ENCODE assay signal across 7 cellular contexts in genomic region chr5:140157032-140157781, GRCh38. TPM values are rescaled to one million over a fixed set of nuclear protein-coding genes. Genes with fewer than 3 reads are reported as not detected.
DNase-seq lines count a peak whose midpoint lies in the region; ATAC-seq and TF ChIP-seq lines count a peak whose summit lies in the region.

No MANE protein-coding gene starts in this region.

- H3K4me3 ChIP-seq in astrocyte of the cerebellum (ENCODE audit: low read depth, low read length) (peak overlapping the region; percentile 27), iPS DF 6.9 (ENCODE audit: low read length) (peak overlapping the region; percentile 36; the same call in 1 of the 2 replicates), gastrocnemius medialis (peak overlapping the region; percentile 38 to 65 (median 50))

- TF ChIP-seq POLR2A in gastrocnemius medialis (IDR thresholded peaks at IDR 0.05), result no peak

- H3K36me3 ChIP-seq in iPS DF 6.9 (ENCODE audit: control insufficient read depth, insufficient read depth, low read length) (no peaks in the 10 kb centered on the region), gastrocnemius medialis (no peaks in the 10 kb centered on the region)

- H3K4me1 ChIP-seq in iPS DF 6.9 (ENCODE audit: control insufficient read depth, insufficient read depth, low read length), result peaks cover 8% of the 10 kb centered on the region
- peaks cover 7 to 11% of the 10 kb centered on the region in 2 donors for H3K4me1 ChIP-seq in gastrocnemius medialis

- WGBS in iPS DF 6.9 (ENCODE audit: insufficient coverage, insufficient read length), result no CpG with 5 or more reads among the region's 30 CpGs

- in situ Hi-C loops in astrocyte of the cerebellum (cut with HindIII; ENCODE audit: low sequenced_read_pairs), result no loop called here
- in situ Hi-C loops in gastrocnemius medialis (cut with MboI; ENCODE audit: low sequenced_read_pairs in 4 of 4), result loop anchor here (5.0 to 10.0 kb wide), 3 partner anchors 85 to 375 kb away; no protein-coding TSS in a partner anchor

- H3K27ac ChIP-seq in iPS DF 6.9 (ENCODE audit: low read length) (no peak overlapping the region), gastrocnemius medialis (peak overlapping the region in 3 of 4 donors; percentile 52 to 55 (median 54))

- DNase-seq in NCI-H1694 (lab: John Stamatoyannopoulos, UW) (peak; percentile 65), T-helper 9 cell (peak; percentile 86), astrocyte of the cerebellum (ENCODE audit: low read depth) (peak; percentile 57), iPS DF 6.9 (ENCODE audit: low read depth, low spot score) (no peak), gastrocnemius medialis (peak; percentile 70 to 80)

- intact Hi-C loops in gastrocnemius medialis (cut with DNase I; ENCODE audit: low total_unique reads), result loop anchor here (1.0 to 10.0 kb wide), 5 partner anchors 12 to 370 kb away; partner anchors contain the start of gene PURA

- TF ChIP-seq CTCF in astrocyte of the cerebellum (IDR thresholded peaks at IDR 0.05; ENCODE audit: low read depth, low read length, missing control alignments), result peak; percentile 84
- TF ChIP-seq CTCF in gastrocnemius medialis (IDR thresholded peaks at IDR 0.05 in 4 of 5, conservative IDR thresholded peaks at IDR 0.05 in 1 of 5), result peak; percentile 88 to 93 (median 91)

- no peaks in the 10 kb centered on the region for H3K9me3 ChIP-seq in iPS DF 6.9 (ENCODE audit: control insufficient read depth, insufficient read depth, low read length)
- H3K9me3 ChIP-seq in gastrocnemius medialis, result no peaks in the 10 kb centered on the region

- ATAC-seq in GM18498 (IDR thresholded peaks at IDR 0.05; ENCODE audit: unreplicated experiment) (peak; percentile 97), HG02884 (IDR thresholded peaks at IDR 0.05; ENCODE audit: unreplicated experiment) (peak; percentile 97), gastrocnemius medialis (peak; percentile 93 to 96)

- no peaks in the 10 kb centered on the region for H3K27me3 ChIP-seq in iPS DF 6.9 (ENCODE audit: control insufficient read depth, insufficient read depth, low read length)
- no peaks in the 10 kb centered on the region for H3K27me3 ChIP-seq in gastrocnemius medialis

RNA-seq across cellular contexts. Expression of gene CYSTM1, which starts 17.8 kb away (rescaled TPM):
- 100 to 1,000 TPM; 304 to 593 (median 336) TPM for total RNA-seq in gastrocnemius medialis

RNA-seq across cellular contexts. Expression of gene IGIP, which starts 31.5 kb away (rescaled TPM):
- 10 to 100 TPM in 1 of 4 donors, 1 to 10 TPM in 3; 6.7 to 13.1 (median 8.2) TPM for total RNA-seq in gastrocnemius medialis

RNA-seq across cellular contexts. Expression of gene PURA, which starts 43.3 kb away (rescaled TPM):
- total RNA-seq in gastrocnemius medialis, result 10 to 100 TPM; 13.6 to 20.6 (median 16.5) TPM
